8 cellular contexts compared by ENCODE assay signal in genomic region chr6:129936329-129937165, GRCh38.
DNase-seq lines count a peak whose midpoint lies in the region; ATAC-seq and TF ChIP-seq lines count a peak whose summit lies in the region.

No MANE protein-coding gene starts in this region.

- TF ChIP-seq POLR2A in NB4 (IDR thresholded peaks at IDR 0.05; ENCODE audit: extremely low read depth, insufficient read length), result no peak

- no peak overlapping the region for H3K27ac Mint-ChIP-seq in effector memory CD8-positive, alpha-beta T cell
- H3K27ac Mint-ChIP-seq in type B pancreatic cell, result no peak overlapping the region

- peak; percentile 79 for ATAC-seq in GM21825 (IDR thresholded peaks at IDR 0.05; ENCODE audit: unreplicated experiment)
- peak; percentile 54 for ATAC-seq in effector memory CD8-positive, alpha-beta T cell (replicated peaks)
- peak; percentile 74 for ATAC-seq in mucosa of descending colon

- TF ChIP-seq CTCF in NB4 (IDR thresholded peaks at IDR 0.05; ENCODE audit: low read depth, low read length) (peak; percentile 70), mucosa of descending colon (IDR thresholded peaks at IDR 0.05) (peak; percentile 24), type B pancreatic cell (conservative IDR thresholded peaks at IDR 0.05) (peak; percentile 77)

- H3K9me3 ChIP-seq in mucosa of descending colon, result no peaks in the 10 kb centered on the region

- H3K4me1 Mint-ChIP-seq in effector memory CD8-positive, alpha-beta T cell (ENCODE audit: low read depth in 2 of 2), result peaks cover 3% of the 10 kb centered on the region in 2 donors
- no peaks in the 10 kb centered on the region for H3K4me1 Mint-ChIP-seq in type B pancreatic cell (ENCODE audit: unreplicated experiment)

- peak; percentile 16 for DNase-seq in NCI-H510A treated with DMSO at 0.1 percent for 48 hours (lab: John Stamatoyannopoulos, UW)
- no peak for DNase-seq in NCI-H510A (lab: John Stamatoyannopoulos, UW)
- DNase-seq in NB4 (ENCODE audit: low read depth), result peak; percentile 68
- DNase-seq in UCSD-AML1 (lab: John Stamatoyannopoulos, UW; ENCODE audit: unreplicated experiment), result peak; percentile 21
- peak; percentile 24 to 42 (median 40) for DNase-seq in effector memory CD8-positive, alpha-beta T cell
- DNase-seq in mucosa of descending colon, result peak in 1 of 3 donors; percentile 71
- no peak for DNase-seq in type B pancreatic cell (ENCODE audit: extremely low spot score, unreplicated experiment)

- H3K4me1 ChIP-seq in mucosa of descending colon (ENCODE audit: low read depth), result no peaks in the 10 kb centered on the region

- H3K4me3 ChIP-seq in NB4 (ENCODE audit: low read depth, low read length), result no peak overlapping the region
- no peak overlapping the region for H3K4me3 ChIP-seq in mucosa of descending colon

- intact Hi-C loops in mucosa of descending colon (cut with DNase I, micrococcal nuclease), result no loop called here

- H3K27me3 Mint-ChIP-seq in effector memory CD8-positive, alpha-beta T cell, result peaks cover 33 to 37% of the 10 kb centered on the region in 2 donors
- peaks cover 9% of the 10 kb centered on the region for H3K27me3 Mint-ChIP-seq in type B pancreatic cell

- H3K4me3 Mint-ChIP-seq in effector memory CD8-positive, alpha-beta T cell, result no peak overlapping the region
- no peak overlapping the region for H3K4me3 Mint-ChIP-seq in type B pancreatic cell

- no peaks in the 10 kb centered on the region for H3K36me3 Mint-ChIP-seq in effector memory CD8-positive, alpha-beta T cell (ENCODE audit: insufficient read depth)
- no peaks in the 10 kb centered on the region for H3K36me3 Mint-ChIP-seq in type B pancreatic cell

- H3K36me3 ChIP-seq in mucosa of descending colon (ENCODE audit: low read depth), result no peaks in the 10 kb centered on the region

- H3K9me3 Mint-ChIP-seq in effector memory CD8-positive, alpha-beta T cell, result no peaks in the 10 kb centered on the region
- H3K9me3 Mint-ChIP-seq in type B pancreatic cell, result no peaks in the 10 kb centered on the region

Comparison
In these comparisons a context has a peak if more than half of its experiments do, and no peak if none do; other contexts are left out.
1. DNase-seq: peak in NCI-H510A treated with DMSO at 0.1 percent for 48 hours (single experiment), NB4 (single experiment), UCSD-AML1 (single experiment) and effector memory CD8-positive, alpha-beta T cell (3 of 3); none in NCI-H510A (single experiment) and type B pancreatic cell (single experiment).
2. CTCF ChIP-seq: peak in every context shown above with its lines; median percentile 77 in type B pancreatic cell; 70 in NB4; 24 in mucosa of descending colon.
3. Peak in every context shown above with its lines, with median percentiles within 50 percentile points of each other: ATAC-seq.